Comparison of ENCODE assay signal across 9 cellular contexts in the genomic region with DNA sequence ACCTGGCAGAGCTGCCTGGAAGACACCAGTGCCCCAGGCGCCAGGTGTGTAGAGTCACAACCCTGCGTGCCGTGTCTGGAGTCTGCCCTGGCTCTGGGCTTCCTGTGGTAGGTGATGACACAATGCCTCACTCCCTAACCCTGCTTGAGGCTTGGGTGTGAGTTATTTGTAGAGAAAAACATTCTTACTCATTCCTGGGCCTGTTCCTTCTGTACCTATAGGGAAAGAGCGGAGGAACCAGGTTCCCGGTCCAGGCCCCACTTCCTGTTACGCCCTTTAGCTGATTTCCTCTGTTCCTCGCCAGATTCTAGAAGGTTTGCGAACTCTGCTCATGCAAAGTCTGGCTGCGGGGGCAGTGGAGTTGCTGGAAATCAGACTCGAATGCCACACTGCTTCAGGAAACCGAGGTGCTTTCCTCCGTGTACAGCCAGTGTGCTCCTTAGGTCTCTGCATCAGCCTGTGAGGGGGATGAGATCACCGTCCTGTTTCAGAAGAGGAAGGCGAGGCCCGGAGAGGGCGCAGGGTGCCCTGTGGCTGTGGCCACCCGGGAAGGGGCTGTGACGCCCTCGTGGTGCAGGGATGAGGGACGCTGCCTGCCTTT.
A peak's percentile ranks its signal among the peaks of the same experiment; 100 is the strongest.
DNase-seq lines count a peak whose midpoint lies in the region; FAIRE-seq and TF ChIP-seq lines count a peak whose summit lies in the region.
"Had no signal": no experiment of that assay in that cellular context is flagged by ENCODE, and none has a peak within 500 bp of the region (broad histone marks: within the 10 kb centered on the region; RNA-seq: fewer than 3 reads in every experiment).

No MANE protein-coding gene starts in this region.

- no peak overlapping the region for H3K4me3 ChIP-seq in smooth muscle cell
- H3K4me3 ChIP-seq in HAP-1 = no peak overlapping the region
- H3K4me3 ChIP-seq in MG63 = no peak overlapping the region
- H3K4me3 ChIP-seq: PC-9 had no signal

- 86% methylated on average over 20 of the region's 20 CpGs for WGBS in smooth muscle cell (ENCODE audit: low lambda C conversion rate)

- peak in 3 of 5 experiments; percentile 36 to 79 (median 41) for DNase-seq in T-helper 2 cell
- peak; percentile 52 for DNase-seq in activated naive CD8-positive, alpha-beta T cell treated with anti-CD3 and anti-CD28 coated beads, Interleukin-2, amount 50 U/mL, for 16 hours (ENCODE audit: low read depth, low spot score)
- DNase-seq in stimulated activated CD4-positive, alpha-beta T cell treated with anti-CD3 and anti-CD28 coated beads, Interleukin-15, amount 100 ng/mL, for 48 hours (ENCODE audit: low read depth in 2 of 2) = peak; percentile 74 to 76
- no peak for DNase-seq in smooth muscle cell (lab: John Stamatoyannopoulos, UW; ENCODE audit: unreplicated experiment)
- no peak for DNase-seq in frontal cortex (ENCODE audit: low spot score in 2 of 2)
- DNase-seq in HAP-1 (ENCODE audit: low spot score in 2 of 2) = no peak
- no peak for DNase-seq in MG63

- no peak overlapping the region for H3K27ac ChIP-seq in smooth muscle cell (ENCODE audit: low read depth)
- H3K27ac ChIP-seq: PC-9 had no signal

- H3K27me3 ChIP-seq in smooth muscle cell (ENCODE audit: low read depth) = no peaks in the 10 kb centered on the region
- H3K27me3 ChIP-seq in HAP-1 (ENCODE audit: low read depth) = no peaks in the 10 kb centered on the region; the same call in 1 of the 2 replicates
- no peaks in the 10 kb centered on the region for H3K27me3 ChIP-seq in MG63

- no peak overlapping the region for H3K9ac ChIP-seq in smooth muscle cell (ENCODE audit: low read depth)

- H3K36me3 ChIP-seq in smooth muscle cell (ENCODE audit: low read depth) (no peaks in the 10 kb centered on the region), HAP-1 (replicated peaks) (no peaks in the 10 kb centered on the region), MG63 (no peaks in the 10 kb centered on the region)

- H3K4me1 ChIP-seq in smooth muscle cell (ENCODE audit: low read depth) = peaks cover 14% of the 10 kb centered on the region
- no peaks in the 10 kb centered on the region for H3K4me1 ChIP-seq in HAP-1

- TF ChIP-seq CTCF in smooth muscle cell (IDR thresholded peaks at IDR 0.05; ENCODE audit: borderline replicate concordance, insufficient read depth, poor library complexity, severe bottlenecking) = no peak

- no peak overlapping the region for H3K4me2 ChIP-seq in smooth muscle cell
- H3K4me2 ChIP-seq: PC-9 had no signal

- no peaks in the 10 kb centered on the region for H3K9me3 ChIP-seq in smooth muscle cell (replicated peaks; ENCODE audit: low read depth)
- no peaks in the 10 kb centered on the region for H3K9me3 ChIP-seq in HAP-1
- H3K9me3 ChIP-seq in MG63 = no peaks in the 10 kb centered on the region

- in situ Hi-C loops in HAP-1 (cut with MboI; ENCODE audit: low sequenced_read_pairs) = no loop called here

- H4K20me1 ChIP-seq in smooth muscle cell (ENCODE audit: low read depth) = no peaks in the 10 kb centered on the region

- no peak overlapping the region for H2AFZ ChIP-seq in smooth muscle cell (ENCODE audit: low read depth)
- H2AFZ ChIP-seq: PC-9 had no signal

- peak; percentile 47 for TF ChIP-seq POLR2A in GM18526 (IDR thresholded peaks at IDR 0.05; ENCODE audit: extremely low read depth, insufficient read length)

- no peaks in the 10 kb centered on the region for H3K79me2 ChIP-seq in smooth muscle cell (ENCODE audit: low read depth)

- FAIRE-seq in frontal cortex (lab: Jason Lieb, UNC) = no peak

- no peaks in the 10 kb centered on the region for H3F3A ChIP-seq in smooth muscle cell (ENCODE audit: low read depth)

Comparison
In these comparisons a context has a peak if more than half of its experiments do, and no peak if none do; other contexts are left out.
1. DNase-seq: peak in T-helper 2 cell (3 of 5), activated naive CD8-positive, alpha-beta T cell treated with anti-CD3 and anti-CD28 coated beads, Interleukin-2, amount 50 U/mL, for 16 hours (single experiment) and stimulated activated CD4-positive, alpha-beta T cell treated with anti-CD3 and anti-CD28 coated beads, Interleukin-15, amount 100 ng/mL, for 48 hours (2 of 2); none in smooth muscle cell (single experiment), frontal cortex (0 of 2), HAP-1 (0 of 2) and MG63 (single experiment).